9 cellular contexts compared by ENCODE assay signal in the genomic region with DNA sequence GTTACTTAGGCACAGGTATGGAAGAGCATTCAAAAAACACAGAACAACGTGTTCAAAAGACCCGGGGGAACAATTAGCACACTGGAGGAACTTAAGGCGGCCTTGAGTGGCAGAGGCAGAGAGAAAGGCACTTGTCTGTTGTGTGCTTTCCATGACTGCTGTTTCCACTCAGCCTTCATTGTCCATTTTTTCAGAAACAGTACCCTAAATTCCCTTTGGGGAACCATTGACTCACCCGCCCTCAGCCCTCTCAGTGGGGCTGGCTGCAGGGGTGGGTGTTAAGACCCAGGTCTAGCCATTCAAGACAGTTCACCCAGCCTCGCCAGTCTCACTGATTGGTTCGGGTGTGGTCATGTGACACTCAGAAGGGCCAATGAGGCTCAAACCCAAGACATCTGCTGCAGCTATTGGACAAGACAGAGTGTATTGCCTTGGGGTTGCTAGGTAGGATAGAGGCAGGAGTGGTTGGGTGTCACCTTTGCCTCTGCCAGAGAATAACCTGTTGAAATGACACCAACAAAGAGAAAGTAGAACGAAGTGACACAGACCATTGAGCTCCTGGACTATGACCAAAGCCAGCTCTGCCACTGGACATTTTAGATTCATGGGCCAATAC. TPM values are rescaled to one million over a fixed set of nuclear protein-coding genes. Genes with fewer than 3 reads are reported as not detected.
DNase-seq lines count a peak whose midpoint lies in the region; ATAC-seq and TF ChIP-seq lines count a peak whose summit lies in the region.
"Had no signal": no experiment of that assay in that cellular context is flagged by ENCODE, and none has a peak within 500 bp of the region (broad histone marks: within the 10 kb centered on the region; RNA-seq: fewer than 3 reads in every experiment).

No MANE protein-coding gene starts in this region.

- no peaks in the 10 kb centered on the region for H3K79me2 ChIP-seq in HCT116 (ENCODE audit: insufficient read depth, low read length)

- no peak overlapping the region for H3K9ac ChIP-seq in HCT116 (ENCODE audit: low read length)

- H3K4me3 Mint-ChIP-seq in T-cell (no peak overlapping the region), mesothelial cell of epicardium (no peak overlapping the region)
- no peak overlapping the region for H3K4me3 Mint-ChIP-seq in stimulated activated effector memory CD8-positive, alpha-beta T cell treated with anti-CD3 and anti-CD28 coated beads, Interleukin-12 subunit alpha, Interleukin-12 subunit beta, amount 100 ng/mL, for 72 hours

- H3K36me3 Mint-ChIP-seq in T-cell (no peaks in the 10 kb centered on the region), mesothelial cell of epicardium (no peaks in the 10 kb centered on the region)
- no peaks in the 10 kb centered on the region for H3K36me3 Mint-ChIP-seq in stimulated activated effector memory CD8-positive, alpha-beta T cell treated with anti-CD3 and anti-CD28 coated beads, Interleukin-12 subunit alpha, Interleukin-12 subunit beta, amount 100 ng/mL, for 72 hours

- H2AFZ ChIP-seq in HCT116 (ENCODE audit: low read depth, low read length, poor library complexity, severe bottlenecking): no peak overlapping the region

- no peaks in the 10 kb centered on the region for H3K36me3 ChIP-seq in HCT116 (ENCODE audit: control insufficient read depth in 1 of 2, insufficient read depth in 2 of 2, low read length in 2 of 2)
- H3K36me3 ChIP-seq: right lobe of liver had no signal

- no TSS peak for BruUV-seq in HCT116 (replicated peaks; lab: Mats Ljungman, UMichigan)

- peak; percentile 99 for ATAC-seq in HCT116
- peak in 2 of 4 experiments; percentile 60 to 85 for ATAC-seq in T-cell (replicated peaks in 1 of 4)
- ATAC-seq in stimulated activated effector memory CD8-positive, alpha-beta T cell treated with anti-CD3 and anti-CD28 coated beads, Interleukin-12 subunit alpha, Interleukin-12 subunit beta, amount 100 ng/mL, for 72 hours: peak; percentile 99

- H3K27ac ChIP-seq in HCT116 (ENCODE audit: low read depth, low read length): no peak overlapping the region
- H3K27ac ChIP-seq: right lobe of liver had no signal

- DNase-seq in A172 (ENCODE audit: low spot score) (peak; percentile 80), GM13976 (ENCODE audit: low spot score) (peak; percentile 87), HCT116 (ENCODE audit: low read depth, low spot score) (peak; percentile 91), LoVo (ENCODE audit: low spot score) (peak; percentile 23), T-cell (peak in 22 of 34 experiments; percentile 2 to 36 (median 12)), erythroblast (lab: John Stamatoyannopoulos, UW) (peak; percentile 39 to 51), mesothelial cell of epicardium (ENCODE audit: low spot score in 2 of 2, unreplicated experiment in 2 of 2) (no peak)
- DNase-seq in stimulated activated effector memory CD8-positive, alpha-beta T cell treated with anti-CD3 and anti-CD28 coated beads, Interleukin-12 subunit alpha, Interleukin-12 subunit beta, amount 100 ng/mL, for 72 hours (ENCODE audit: low spot score in 2 of 2): peak in 1 of 2 donors; percentile 72
- DNase-seq: right lobe of liver had no signal

- TF ChIP-seq CTCF in GM13976 (IDR thresholded peaks at IDR 0.05; ENCODE audit: borderline replicate concordance, control extremely low read depth, extremely low read depth, insufficient read depth, missing control alignments): no peak
- no peak for TF ChIP-seq CTCF in HCT116 (IDR thresholded peaks at IDR 0.05 in 2 of 3, conservative IDR thresholded peaks at IDR 0.05 in 1 of 3; ENCODE audit: borderline replicate concordance in 1 of 3, insufficient read depth in 1 of 3, low read depth in 2 of 3, low read length in 2 of 3)
- no peak for TF ChIP-seq CTCF in mesothelial cell of epicardium (IDR thresholded peaks at IDR 0.05; ENCODE audit: unreplicated experiment)

- H3K9me3 ChIP-seq in HCT116 (ENCODE audit: control insufficient read depth in 1 of 2, insufficient read depth in 1 of 2, low read depth in 1 of 2, low read length in 2 of 2): no peaks in the 10 kb centered on the region
- H3K9me3 ChIP-seq: right lobe of liver had no signal

- H3K4me1 Mint-ChIP-seq in T-cell: peaks cover 11 to 15% (median 14%) of the 10 kb centered on the region in 3 donors
- peaks cover 15% of the 10 kb centered on the region for H3K4me1 Mint-ChIP-seq in stimulated activated effector memory CD8-positive, alpha-beta T cell treated with anti-CD3 and anti-CD28 coated beads, Interleukin-12 subunit alpha, Interleukin-12 subunit beta, amount 100 ng/mL, for 72 hours
- no peaks in the 10 kb centered on the region for H3K4me1 Mint-ChIP-seq in mesothelial cell of epicardium

- H3K27me3 ChIP-seq in HCT116 (ENCODE audit: insufficient read depth, low read length): no peaks in the 10 kb centered on the region
- H3K27me3 ChIP-seq: right lobe of liver had no signal

- CTCF ChIA-PET in HCT116 (lab: Charles Lee): no interaction called here
- CTCF ChIA-PET in T-cell (lab: Charles Lee): no interaction called here

- H3K27me3 Mint-ChIP-seq in T-cell (no peaks in the 10 kb centered on the region), mesothelial cell of epicardium (ENCODE audit: low read depth) (no peaks in the 10 kb centered on the region)

- H3K4me2 ChIP-seq in HCT116 (ENCODE audit: low read length): peak overlapping the region; percentile 37

- H3K27ac Mint-ChIP-seq in T-cell: no peak overlapping the region
- H3K27ac Mint-ChIP-seq in stimulated activated effector memory CD8-positive, alpha-beta T cell treated with anti-CD3 and anti-CD28 coated beads, Interleukin-12 subunit alpha, Interleukin-12 subunit beta, amount 100 ng/mL, for 72 hours: no peak overlapping the region
- no peak overlapping the region for H3K27ac Mint-ChIP-seq in mesothelial cell of epicardium

- no peak for TF ChIP-seq RAD21 in HCT116 (IDR thresholded peaks at IDR 0.05; ENCODE audit: low read depth)

- TF ChIP-seq POLR2A in HCT116 (IDR thresholded peaks at IDR 0.05; ENCODE audit: borderline replicate concordance, extremely low read depth, insufficient read depth, insufficient read length): no peak
- no peak for TF ChIP-seq POLR2A in erythroblast (IDR thresholded peaks at IDR 0.05; ENCODE audit: low read length)

- POLR2A ChIA-PET in HCT116 (lab: Charles Lee): interaction anchor here (1.0 to 1.9 kb wide), 2 partner anchors 8 to 20 kb away, joined by 3 to 6 read pairs; partner anchors contain the start of gene CEP20
- POLR2A ChIA-PET in T-cell (lab: Charles Lee): no interaction called here

- no peak overlapping the region for H3K4me3 ChIP-seq in HCT116 (replicated peaks in 1 of 2; ENCODE audit: low read depth in 1 of 2, low read length in 2 of 2)
- H3K4me3 ChIP-seq: right lobe of liver had no signal

- intact Hi-C loops in HCT116 (cut with micrococcal nuclease): no loop called here

- in situ Hi-C loops in GM13976 (cut with MboI; ENCODE audit: low sequenced_read_pairs, unreplicated experiment): no loop called here

- H3K9me2 ChIP-seq in HCT116 (ENCODE audit: insufficient read depth): no peaks in the 10 kb centered on the region

- H4K20me1 ChIP-seq in HCT116 (ENCODE audit: insufficient read depth): no peaks in the 10 kb centered on the region

- RAD21 ChIA-PET in HCT116 (lab: Charles Lee; ENCODE audit: low non-redundant PET in 1 of 2, low total read pairs in 2 of 2, uncharacterized antibody in 2 of 2, unreplicated experiment in 2 of 2): interaction anchor here in 1 of 2 experiments (0.7 kb wide), 1 partner anchor 15 kb away, joined by 4 read pairs; no protein-coding TSS in a partner anchor

- H3K4me1 ChIP-seq in HCT116 (ENCODE audit: control insufficient read depth in 1 of 2, insufficient read depth in 2 of 2, low read length in 2 of 2): peaks cover 2 to 13% of the 10 kb centered on the region in 2 experiments; a peak in 3 of 4 replicates
- H3K4me1 ChIP-seq: right lobe of liver had no signal

- H3K9me3 Mint-ChIP-seq in T-cell (peaks cover 0 to 6% (median 0%) of the 10 kb centered on the region in 3 donors), mesothelial cell of epicardium (peaks cover 5% of the 10 kb centered on the region)
- no peaks in the 10 kb centered on the region for H3K9me3 Mint-ChIP-seq in stimulated activated effector memory CD8-positive, alpha-beta T cell treated with anti-CD3 and anti-CD28 coated beads, Interleukin-12 subunit alpha, Interleukin-12 subunit beta, amount 100 ng/mL, for 72 hours

TF ChIP-seq in HCT116, 20 proteins besides CTCF, POLR2A, EP300 and RAD21:
- TF ChIP-seq SP1 (IDR thresholded peaks at IDR 0.05; ENCODE audit: low read depth): peak; percentile 72
- TF ChIP-seq SIN3A (IDR thresholded peaks at IDR 0.05; ENCODE audit: low read depth): no peak

RNA-seq across cellular contexts. Expression of gene CEP20, which starts 19.6 kb away (rescaled TPM):
- 130 and 138 TPM in 2 replicates for total RNA-seq in A172 (2014; rRNA removed; shearing (Covaris generic))
- total RNA-seq in HCT116 (2021; ENCODE audit: unreplicated experiment) (67.7 TPM), T-cell (10 to 100 TPM; 17.2 to 25.9 (median 25.2) TPM), mesothelial cell of epicardium (23.3 to 25.5 TPM (median 24.0 TPM) in 3 replicates)
- 29.2 and 36.3 TPM in 2 replicates for polyA plus RNA-seq in HCT116 (2012)

RNA-seq across cellular contexts. Expression of gene ABCC1, which starts 41.4 kb away (rescaled TPM):
- 14.6 and 15.5 TPM in 2 replicates for total RNA-seq in A172 (2014; rRNA removed; shearing (Covaris generic))
- total RNA-seq in HCT116 (2021; ENCODE audit: unreplicated experiment): 61.9 TPM
- polyA plus RNA-seq in HCT116 (2012): 47.3 and 48.1 TPM in 2 replicates
- 10 to 100 TPM; 59.4 to 68.1 (median 63.0) TPM for total RNA-seq in T-cell
- 65.2 to 69.4 TPM (median 66.9 TPM) in 3 replicates for total RNA-seq in mesothelial cell of epicardium

RNA-seq across cellular contexts. Expression of gene MYH11, which starts 51.1 kb away (rescaled TPM):
- total RNA-seq in A172 (2014; rRNA removed; shearing (Covaris generic)): not detected in 2 replicates
- total RNA-seq in HCT116 (2021; ENCODE audit: unreplicated experiment) (0.61 TPM), T-cell (under 1 TPM in 3 of 5 donors, not detected in 2; 0.56 to 0.93 (median 0.66) TPM), mesothelial cell of epicardium (0.58 to 0.89 TPM (median 0.66 TPM) in 3 replicates)
- polyA plus RNA-seq in HCT116 (2012): 0.35 and 0.36 TPM in 2 replicates

Comparison
In these comparisons a context has a peak if more than half of its experiments do, and no peak if none do; other contexts are left out.
1. DNase-seq: peak in A172 (single experiment), GM13976 (single experiment), HCT116 (single experiment), LoVo (single experiment), T-cell (22 of 34) and erythroblast (2 of 2); none in mesothelial cell of epicardium (0 of 2).